In the genomic region with DNA sequence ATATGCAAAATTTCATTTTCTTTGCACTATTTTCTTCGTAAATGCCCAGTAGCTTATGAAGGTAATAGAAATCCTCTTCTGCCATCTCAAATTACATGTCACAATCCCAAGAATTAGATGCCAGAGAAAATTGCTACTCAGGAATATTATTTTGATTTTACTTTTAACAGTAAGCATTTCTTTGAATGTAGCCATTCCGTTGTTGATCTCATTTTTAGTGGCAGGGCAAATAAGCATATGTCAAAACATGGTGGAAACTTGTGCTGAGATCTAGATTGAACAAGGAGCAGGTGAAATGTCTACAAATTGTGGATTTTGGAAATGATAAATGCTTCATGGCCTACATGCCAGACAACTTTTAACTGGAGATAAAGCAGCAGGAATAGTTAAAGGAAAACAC, we compare ENCODE assay signal across 22 cellular contexts.
"Had no signal": no experiment of that assay in that cellular context is flagged by ENCODE, and none has a peak within 500 bp of the region (broad histone marks: within the 10 kb centered on the region; RNA-seq: fewer than 3 reads in every experiment).

No MANE protein-coding gene starts in this region.

- H3K36me3 ChIP-seq: esophagus muscularis mucosa, esophagus squamous epithelium, gastrocnemius medialis, gastroesophageal sphincter, heart left ventricle, heart right ventricle had no signal

- H3K27me3 ChIP-seq: esophagus muscularis mucosa, esophagus squamous epithelium, foreskin keratinocyte, gastrocnemius medialis, heart left ventricle had no signal

- H3K4me1 ChIP-seq: esophagus muscularis mucosa, esophagus squamous epithelium, foreskin keratinocyte, gastrocnemius medialis, gastroesophageal sphincter, heart left ventricle had no signal

- DNase-seq: cortex of kidney; dermis blood vessel endothelial cell; dorsolateral prefrontal cortex; effector CD4-positive, alpha-beta T cell; effector CD8-positive, alpha-beta T cell; effector memory CD4-positive, alpha-beta T cell; effector memory CD8-positive, alpha-beta T cell; endodermal cell; erythroblast; esophagus squamous epithelium; foreskin fibroblast; foreskin keratinocyte; foreskin melanocyte; gastrocnemius medialis; glutamatergic neuron; head of caudate nucleus; heart left ventricle; heart right ventricle had no signal

- H3K9me3 ChIP-seq: esophagus muscularis mucosa, esophagus squamous epithelium, gastrocnemius medialis, gastroesophageal sphincter, heart left ventricle, heart right ventricle had no signal

- H3K27ac ChIP-seq: coronary artery, dorsolateral prefrontal cortex, epithelial cell of prostate, esophagus muscularis mucosa, esophagus squamous epithelium, foreskin keratinocyte, gastrocnemius medialis, gastroesophageal sphincter, heart left ventricle, heart right ventricle had no signal

- H3K4me3 ChIP-seq: coronary artery, dorsolateral prefrontal cortex, esophagus muscularis mucosa, esophagus squamous epithelium, gastrocnemius medialis, gastroesophageal sphincter, heart left ventricle, heart right ventricle had no signal
